In genomic region chr17:79811036-79811887, GRCh38 we compare ENCODE assay signal across 1 cellular context.
A peak's percentile ranks its signal among the peaks of the same experiment; 100 is the strongest.
TF ChIP-seq lines count a peak whose summit lies in the region.

No MANE protein-coding gene starts in this region.

TF ChIP-seq in GM12878, 131 proteins besides CTCF, POLR2A, EP300 and RAD21 (continued from another document and continues in another):
- TF ChIP-seq TCF12 (IDR thresholded peaks at IDR 0.05; ENCODE audit: low read depth, low read length) (0 out of 2 replicates have a peak, but pooled peaks have one; percentile 28), BCL3 (IDR thresholded peaks at IDR 0.05; ENCODE audit: borderline replicate concordance, insufficient read depth, low read depth, low read length, poor library complexity, severe bottlenecking) (no peak), RBBP5 (conservative IDR thresholded peaks at IDR 0.05) (no peak), PBX3 (IDR thresholded peaks at IDR 0.05; ENCODE audit: insufficient replicate concordance, low read depth, low read length) (no peak), ZBTB33 (IDR thresholded peaks at IDR 0.05) (no peak), USF1 (IDR thresholded peaks at IDR 0.05; ENCODE audit: borderline replicate concordance, extremely low read length, insufficient read depth, low read depth, low read length) (no peak), SP1 (IDR thresholded peaks at IDR 0.05; ENCODE audit: low read depth, low read length) (no peak), CREM (IDR thresholded peaks at IDR 0.05; ENCODE audit: low read depth) (no peak), HDAC6 (IDR thresholded peaks at IDR 0.05; ENCODE audit: unreplicated experiment) (no peak), EED (IDR thresholded peaks at IDR 0.05; ENCODE audit: low read depth) (0 out of 2 replicates have a peak, but pooled peaks have one; percentile 14), SUZ12 (IDR thresholded peaks at IDR 0.05; ENCODE audit: unreplicated experiment) (no peak), SREBF1 (IDR thresholded peaks at IDR 0.05; ENCODE audit: low read length) (no peak), SIX5 (IDR thresholded peaks at IDR 0.05; ENCODE audit: low read depth, low read length, severe bottlenecking) (no peak), BCL11A (IDR thresholded peaks at IDR 0.05; ENCODE audit: low read depth, low read length) (no peak), SMARCA5 (IDR thresholded peaks at IDR 0.05) (0 out of 2 replicates have a peak, but pooled peaks have one; percentile 52), ASH2L (IDR thresholded peaks at IDR 0.05; ENCODE audit: borderline replicate concordance, low read depth) (no peak), MEF2B (IDR thresholded peaks at IDR 0.05; ENCODE audit: partially characterized antibody, poor library complexity, severe bottlenecking) (peak; percentile 39), ZNF217 (IDR thresholded peaks at IDR 0.05) (no peak), CHD4 (IDR thresholded peaks at IDR 0.05) (no peak), SUPT20H (IDR thresholded peaks at IDR 0.05; ENCODE audit: borderline replicate concordance, control insufficient read depth, low read depth, low read length) (no peak), ELK1 (IDR thresholded peaks at IDR 0.05; ENCODE audit: low read depth, low read length) (no peak), IKZF1 (conservative IDR thresholded peaks at IDR 0.05) (peak; percentile 63), ZNF384 (IDR thresholded peaks at IDR 0.05; ENCODE audit: borderline replicate concordance, low read depth, low read length) (no peak), EZH2 (IDR thresholded peaks at IDR 0.05; ENCODE audit: borderline replicate concordance, control insufficient read depth, low read depth, low read length) (0 out of 2 replicates have a peak, but pooled peaks have one; percentile 39), GATAD2B (conservative IDR thresholded peaks at IDR 0.05; ENCODE audit: low read depth) (peak; percentile 80; the same call in 1 of the 2 replicates), USF2 (IDR thresholded peaks at IDR 0.05; ENCODE audit: borderline replicate concordance, low read depth, low read length) (no peak), BACH1 (IDR thresholded peaks at IDR 0.05; ENCODE audit: borderline replicate concordance) (peak; percentile 47; the same call in 1 of the 2 replicates), POLR2AphosphoS2 (IDR thresholded peaks at IDR 0.05; ENCODE audit: low read depth, low read length) (no peak), ZBTB11 (CRISPR knock-in tag; IDR thresholded peaks at IDR 0.05) (no peak), CBX5 (IDR thresholded peaks at IDR 0.05; ENCODE audit: low read depth) (no peak), ZNF274 (IDR thresholded peaks at IDR 0.05; ENCODE audit: insufficient read depth, insufficient read length) (no peak), NKRF (conservative IDR thresholded peaks at IDR 0.05) (0 out of 2 replicates have a peak, but pooled peaks have one; percentile 25), NFYA (IDR thresholded peaks at IDR 0.05; ENCODE audit: borderline replicate concordance, low read depth, low read length) (no peak), MXI1 (IDR thresholded peaks at IDR 0.05; ENCODE audit: low read depth, low read length) (no peak), IRF3 (IDR thresholded peaks at IDR 0.05) (no peak), ZBED1 (IDR thresholded peaks at IDR 0.05; ENCODE audit: borderline replicate concordance) (no peak), YY1 (IDR thresholded peaks at IDR 0.05; ENCODE audit: low read depth, low read length) (peak; percentile 65; the same call in 1 of the 2 replicates), TBL1XR1 (IDR thresholded peaks at IDR 0.05; ENCODE audit: low read depth, low read length) (no peak), BMI1 (IDR thresholded peaks at IDR 0.05; ENCODE audit: borderline replicate concordance) (no peak; the same call in 1 of the 2 replicates), ZBTB4 (CRISPR knock-in tag; IDR thresholded peaks at IDR 0.05) (no peak), ZSCAN29 (IDR thresholded peaks at IDR 0.05) (no peak), TAF1 (IDR thresholded peaks at IDR 0.05; ENCODE audit: borderline replicate concordance, low read depth, low read length) (no peak), ZNF622 (IDR thresholded peaks at IDR 0.05) (no peak), SMAD5 (IDR thresholded peaks at IDR 0.05; ENCODE audit: low read depth) (no peak), RELA (IDR thresholded peaks at IDR 0.05; ENCODE audit: borderline replicate concordance, partially characterized antibody) (no peak), BRCA1 (IDR thresholded peaks at IDR 0.05; ENCODE audit: low read depth, low read length) (no peak), POU2F2 (IDR thresholded peaks at IDR 0.05; ENCODE audit: borderline replicate concordance, low read depth, low read length) (no peak), PAX5 (IDR thresholded peaks at IDR 0.05; ENCODE audit: borderline replicate concordance, low read depth, low read length) (no peak), KDM1A (IDR thresholded peaks at IDR 0.05; ENCODE audit: borderline replicate concordance) (no peak), EGR1 (IDR thresholded peaks at IDR 0.05; ENCODE audit: borderline replicate concordance in 1 of 2, low read depth in 2 of 2, low read length in 2 of 2) (peak in 1 of 2 experiments; percentile 85; a peak in 2 of 3 replicates), RUNX3 (IDR thresholded peaks at IDR 0.05; ENCODE audit: low read length) (no peak)
